14 cellular contexts compared by ENCODE assay signal in genomic region chr7:116357776-116358670, GRCh38.
DNase-seq lines count a peak whose midpoint lies in the region; ATAC-seq, FAIRE-seq and TF ChIP-seq lines count a peak whose summit lies in the region.
"Had no signal": no experiment of that assay in that cellular context is flagged by ENCODE, and none has a peak within 500 bp of the region (broad histone marks: within the 10 kb centered on the region; RNA-seq: fewer than 3 reads in every experiment).

No MANE protein-coding gene starts in this region.

- peaks cover 46% of the 10 kb centered on the region for H3F3A ChIP-seq in SK-N-SH (replicated peaks; ENCODE audit: insufficient read depth)

- peak overlapping the region; percentile 77 for H3K27ac Mint-ChIP-seq in chondrocyte (ENCODE audit: unreplicated experiment)

- no peaks in the 10 kb centered on the region for H3K36me3 Mint-ChIP-seq in chondrocyte (ENCODE audit: low read depth)

- H3K27me3 Mint-ChIP-seq in chondrocyte (ENCODE audit: low read depth) = no peaks in the 10 kb centered on the region

- intact Hi-C loops in lower lobe of right lung (cut with DNase I) = no loop called here

- peak overlapping the region; percentile 21; the same call in 1 of the 2 replicates for H3K4me2 ChIP-seq in SK-N-SH

- H2AFZ ChIP-seq in SK-N-SH (ENCODE audit: low read depth) = peak overlapping the region; percentile 4; the same call in 1 of the 2 replicates

- peaks cover 6 to 55% of the 10 kb centered on the region in 2 experiments for H3K4me1 ChIP-seq in SK-N-SH (ENCODE audit: control insufficient read depth in 1 of 2, insufficient read depth in 2 of 2, low read depth in 1 of 2, low read length in 1 of 2)
- H3K4me1 ChIP-seq in lower lobe of right lung = peaks cover 44% of the 10 kb centered on the region
- H3K4me1 ChIP-seq: colonic mucosa had no signal

- TF ChIP-seq EP300 in SK-N-SH (IDR thresholded peaks at IDR 0.05; ENCODE audit: borderline replicate concordance in 1 of 2, low read depth in 1 of 2, low read length in 1 of 2) = peak in 1 of 2 experiments; percentile 41; a peak in 1 of 4 replicates

- peaks cover 68% of the 10 kb centered on the region for H3K4me1 Mint-ChIP-seq in chondrocyte (ENCODE audit: low read depth)

- WGBS in SK-N-SH (ENCODE audit: low lambda C conversion rate) = 61% methylated on average over 5 of the region's 5 CpGs

- CTCF ChIA-PET in SK-N-SH (lab: Yijun Ruan, JAX) = no interaction called here

- no peak for ATAC-seq in SK-N-SH treated with all-trans-retinoic acid at 6 μM for 48 hours
- no peak for ATAC-seq in lower lobe of right lung
- ATAC-seq in GM18907 (IDR thresholded peaks at IDR 0.05; ENCODE audit: unreplicated experiment) = no peak

- H3K9ac ChIP-seq in SK-N-SH = peak overlapping the region; percentile 1; the same call in 1 of the 2 replicates

- no peaks in the 10 kb centered on the region for H3K79me2 ChIP-seq in SK-N-SH (ENCODE audit: insufficient read depth)

- no peaks in the 10 kb centered on the region for H3K27me3 ChIP-seq in SK-N-SH (ENCODE audit: insufficient read depth)
- H3K27me3 ChIP-seq in lower lobe of right lung (ENCODE audit: low read depth) = no peaks in the 10 kb centered on the region
- H3K27me3 ChIP-seq: colonic mucosa had no signal

- FAIRE-seq in urothelium cell line (lab: Jason Lieb, UNC) = peak; percentile 48
- FAIRE-seq: G401.6, TTC549 had no signal

- H3K36me3 ChIP-seq in SK-N-SH (replicated peaks in 1 of 2; ENCODE audit: control insufficient read depth in 1 of 2, insufficient read depth in 2 of 2, low read length in 1 of 2) (no peaks in the 10 kb centered on the region), lower lobe of right lung (no peaks in the 10 kb centered on the region)
- H3K36me3 ChIP-seq: colonic mucosa had no signal

- no peak overlapping the region for H3K4me3 Mint-ChIP-seq in chondrocyte (ENCODE audit: unreplicated experiment)

- POLR2A ChIA-PET in SK-N-SH (lab: Yijun Ruan, JAX) = no interaction called here

- peaks cover 5% of the 10 kb centered on the region for H3K9me3 Mint-ChIP-seq in chondrocyte (ENCODE audit: low read depth)

- H3K27ac ChIP-seq in SK-N-SH (ENCODE audit: low read depth in 2 of 2, low read length in 1 of 2) (peak overlapping the region; percentile 13 to 88; a peak in 3 of 4 replicates), lower lobe of right lung (peak overlapping the region; percentile 14)
- H3K27ac ChIP-seq: 22Rv1 had no signal

- H3K9me3 ChIP-seq in SK-N-SH = no peaks in the 10 kb centered on the region
- H3K9me3 ChIP-seq in lower lobe of right lung = no peaks in the 10 kb centered on the region
- H3K9me3 ChIP-seq: colonic mucosa had no signal

- no peaks in the 10 kb centered on the region for H3K9me2 ChIP-seq in SK-N-SH

- H4K20me1 ChIP-seq in SK-N-SH (ENCODE audit: insufficient read depth) = no peaks in the 10 kb centered on the region

- DNase-seq in SK-N-SH (no peak), chondrocyte (ENCODE audit: low spot score) (no peak), lower lobe of right lung (no peak), urothelium cell line (ENCODE audit: low spot score) (no peak), C1 segment of cervical spinal cord (lab: John Stamatoyannopoulos, UW) (no peak), AML-193 (lab: John Stamatoyannopoulos, UW) (no peak)
- DNase-seq: colonic mucosa; NCI-H1048; NK-92 treated with Interleukin-12 subunit alpha and Interleukin-12 subunit beta, amount 100 ng/mL, for 24 hours had no signal

- H3K4me3 ChIP-seq in SK-N-SH (ENCODE audit: low read depth in 2 of 2, low read length in 1 of 2) = no peak overlapping the region
- H3K4me3 ChIP-seq in lower lobe of right lung = no peak overlapping the region
- H3K4me3 ChIP-seq: colonic mucosa had no signal

- TF ChIP-seq CTCF in SK-N-SH (IDR thresholded peaks at IDR 0.05) (no peak), chondrocyte (IDR thresholded peaks at IDR 0.05) (no peak), lower lobe of right lung (IDR thresholded peaks at IDR 0.05) (no peak)

- TF ChIP-seq RAD21 in SK-N-SH (IDR thresholded peaks at IDR 0.05; ENCODE audit: low read length) = no peak

TF ChIP-seq in SK-N-SH, 30 proteins besides CTCF, POLR2A, EP300 and RAD21 (continues in another document):
- TF ChIP-seq TEAD4 (IDR thresholded peaks at IDR 0.05; ENCODE audit: borderline replicate concordance, insufficient read depth) (0 out of 2 replicates have a peak, but pooled peaks have one; percentile 10), MXI1 (IDR thresholded peaks at IDR 0.05; ENCODE audit: low read depth, low read length) (no peak), USF2 (IDR thresholded peaks at IDR 0.05; ENCODE audit: borderline replicate concordance, low read depth, low read length) (no peak), MEF2A (IDR thresholded peaks at IDR 0.05; ENCODE audit: borderline replicate concordance, low read depth) (no peak), TAF1 (IDR thresholded peaks at IDR 0.05; ENCODE audit: borderline replicate concordance, low read depth, low read length) (no peak), USF1 (IDR thresholded peaks at IDR 0.05; ENCODE audit: borderline replicate concordance, low read depth) (0 out of 2 replicates have a peak, but pooled peaks have one; percentile 16), JUND (IDR thresholded peaks at IDR 0.05) (peak; percentile 75), RFX5 (IDR thresholded peaks at IDR 0.05; ENCODE audit: low read length) (no peak), SIN3A (IDR thresholded peaks at IDR 0.05; ENCODE audit: borderline replicate concordance, low read depth, low read length) (no peak), FOXM1 (IDR thresholded peaks at IDR 0.05; ENCODE audit: low read depth) (0 out of 2 replicates have a peak, but pooled peaks have one; percentile 29)

TF ChIP-seq in SK-N-SH treated with all-trans-retinoic acid at 6 μM for 48 hours, 23 proteins besides CTCF, POLR2A, EP300 and RAD21 (continues in another document):
- TF ChIP-seq TOX (CRISPR knock-in tag; IDR thresholded peaks at IDR 0.05; ENCODE audit: borderline replicate concordance) = no peak
- no peak for TF ChIP-seq ESRRG (CRISPR knock-in tag; IDR thresholded peaks at IDR 0.05)
- TF ChIP-seq BACH2 (CRISPR knock-in tag; IDR thresholded peaks at IDR 0.05; ENCODE audit: borderline replicate concordance) = no peak
- no peak for TF ChIP-seq ARNTL (CRISPR knock-in tag; IDR thresholded peaks at IDR 0.05; ENCODE audit: borderline replicate concordance, low read depth)
- TF ChIP-seq RARB (CRISPR knock-in tag; IDR thresholded peaks at IDR 0.05) = no peak
- no peak for TF ChIP-seq SNAI2 (CRISPR knock-in tag; IDR thresholded peaks at IDR 0.05)
- TF ChIP-seq CSRNP3 (CRISPR knock-in tag; IDR thresholded peaks at IDR 0.05) = no peak
- TF ChIP-seq ZFP3 (CRISPR knock-in tag; IDR thresholded peaks at IDR 0.05) = no peak
- TF ChIP-seq CSDC2 (CRISPR knock-in tag; IDR thresholded peaks at IDR 0.05) = no peak
- TF ChIP-seq PPARA (CRISPR knock-in tag; IDR thresholded peaks at IDR 0.05; ENCODE audit: borderline replicate concordance) = no peak
- TF ChIP-seq ZNF70 (CRISPR knock-in tag; IDR thresholded peaks at IDR 0.05) = no peak
- TF ChIP-seq PATZ1 (CRISPR knock-in tag; IDR thresholded peaks at IDR 0.05; ENCODE audit: borderline replicate concordance) = no peak
